ENCODE assay signal across 16 cellular contexts in genomic region chr22:45051946-45052345, GRCh38. TPM values are rescaled to one million over a fixed set of nuclear protein-coding genes. Genes with fewer than 3 reads are reported as not detected.
DNase-seq lines count a peak whose midpoint lies in the region; ATAC-seq, FAIRE-seq and TF ChIP-seq lines count a peak whose summit lies in the region.
"Had no signal": no experiment of that assay in that cellular context is flagged by ENCODE, and none has a peak within 500 bp of the region (broad histone marks: within the 10 kb centered on the region; RNA-seq: fewer than 3 reads in every experiment).

No MANE protein-coding gene starts in this region.

- no TSS peak for BruUV-seq in HepG2 (replicated peaks; lab: Mats Ljungman, UMichigan)

- ATAC-seq in GM23338 (no peak), HG03354 (IDR thresholded peaks at IDR 0.05; ENCODE audit: poor library complexity, severe bottlenecking, unreplicated experiment) (no peak), HepG2 (no peak)
- no peak for ATAC-seq in activated T-helper 17 cell treated with anti-CD3 and anti-CD28 coated beads, Interleukin-2, amount 50 U/mL, for 72 hours (replicated peaks)
- ATAC-seq: GM12878 had no signal

- WGBS in mesendoderm (ENCODE audit: extremely low coverage, insufficient coverage, low lambda C conversion rate): no CpG with 5 or more reads among the region's 10 CpGs
- 42% methylated on average over 7 of the region's 10 CpGs for WGBS in HepG2 (ENCODE audit: low lambda C conversion rate)

- H3K9me3 Mint-ChIP-seq in GM23338 (peaks cover 12% of the 10 kb centered on the region; the same call in 2 of the 3 replicates), chondrocyte (ENCODE audit: low read depth) (no peaks in the 10 kb centered on the region)
- no peaks in the 10 kb centered on the region for H3K9me3 Mint-ChIP-seq in activated T-helper 17 cell treated with anti-CD3 and anti-CD28 coated beads, Interleukin-2, amount 50 U/mL, for 72 hours

- no peak for TF ChIP-seq RAD21 in HepG2 (CRISPR knock-in tag; IDR thresholded peaks at IDR 0.05)

- H2BK5ac ChIP-seq in mesendoderm (ENCODE audit: low read length): peak overlapping the region; percentile 39

- H3K9me3 ChIP-seq in HepG2 (ENCODE audit: low read length): no peaks in the 10 kb centered on the region
- H3K9me3 ChIP-seq: HAP-1 had no signal

- H3K9me2 ChIP-seq in GM23338 (ENCODE audit: insufficient read depth): peaks cover 14% of the 10 kb centered on the region; the same call in 1 of the 2 replicates

- H3K4me1 Mint-ChIP-seq in GM23338 (peaks cover 19% of the 10 kb centered on the region), chondrocyte (ENCODE audit: low read depth) (no peaks in the 10 kb centered on the region)
- no peaks in the 10 kb centered on the region for H3K4me1 Mint-ChIP-seq in activated T-helper 17 cell treated with anti-CD3 and anti-CD28 coated beads, Interleukin-2, amount 50 U/mL, for 72 hours
- H3K4me1 Mint-ChIP-seq: CD4-positive, CD25-positive, alpha-beta regulatory T cell had no signal

- intact Hi-C loops in HepG2 (cut with micrococcal nuclease; ENCODE audit: unreplicated experiment): no loop called here

- H3K27ac ChIP-seq in GM23338 (ENCODE audit: low read depth) (no peak overlapping the region), mesendoderm (ENCODE audit: low read depth, low read length) (peak overlapping the region; percentile 96), HepG2 (ENCODE audit: extremely low read length, insufficient read depth, low read length) (no peak overlapping the region)
- H3K27ac ChIP-seq: BLaER1 treated with 17β-estradiol and CSF1 and Interleukin-3, amounts not matched to agents 10 nM and 100 nM; GM23248; HL-60 had no signal

- H3K9ac ChIP-seq in mesendoderm (ENCODE audit: low read length) (peak overlapping the region; percentile 54), HepG2 (ENCODE audit: insufficient read depth, low read depth, low read length) (no peak overlapping the region)
- H3K9ac ChIP-seq: BLaER1 treated with 17β-estradiol and CSF1 and Interleukin-3, amounts not matched to agents 10 nM and 100 nM; GM23248 had no signal

- TF ChIP-seq EP300 in HepG2 (IDR thresholded peaks at IDR 0.05; ENCODE audit: low read depth in 2 of 2, low read length in 2 of 2) (no peak), HepG2 (CRISPR knock-in tag; IDR thresholded peaks at IDR 0.05; ENCODE audit: borderline replicate concordance) (no peak)

- no peak overlapping the region for H2BK15ac ChIP-seq in mesendoderm (replicated peaks; ENCODE audit: low read depth)

- TF ChIP-seq CTCF in GM23338 (conservative IDR thresholded peaks at IDR 0.05; ENCODE audit: low read depth in 2 of 2) (no peak), chondrocyte (IDR thresholded peaks at IDR 0.05) (no peak), HepG2 (CRISPR knock-in tag; IDR thresholded peaks at IDR 0.05) (no peak)

- no peak for DNase-seq in GM23338 (ENCODE audit: low spot score)
- DNase-seq in chondrocyte (ENCODE audit: low spot score): peak; percentile 77
- no peak for DNase-seq in mesendoderm
- no peak for DNase-seq in cerebellar nuclear complex (lab: John Stamatoyannopoulos, UW)
- DNase-seq in HepG2 (ENCODE audit: low spot score): no peak
- DNase-seq: ACHN; CD4-positive, CD25-positive, alpha-beta regulatory T cell; DMS79; GM23248 had no signal

- peak overlapping the region; percentile 90 for H2AK5ac ChIP-seq in mesendoderm (ENCODE audit: low read length)

- no peak overlapping the region for H3K23ac ChIP-seq in mesendoderm (ENCODE audit: low read length)

- CTCF ChIA-PET in HepG2 (lab: Yijun Ruan, JAX; ENCODE audit: low intra/inter-chr PET ratio, low total read pairs): no interaction called here

- peaks cover 16% of the 10 kb centered on the region for H3K4me1 ChIP-seq in GM23338 (ENCODE audit: insufficient read depth)
- H3K4me1 ChIP-seq in mesendoderm (ENCODE audit: control insufficient read depth, low read depth, low read length): peaks cover 16% of the 10 kb centered on the region
- H3K4me1 ChIP-seq in HepG2 (ENCODE audit: insufficient read depth, low read length): no peaks in the 10 kb centered on the region
- H3K4me1 ChIP-seq: HAP-1 had no signal

- 0 out of 2 replicates have a peak overlapping the region, but pooled peaks have one; percentile 19 for H3K27ac Mint-ChIP-seq in GM23338
- no peak overlapping the region for H3K27ac Mint-ChIP-seq in chondrocyte (ENCODE audit: unreplicated experiment)
- no peak overlapping the region for H3K27ac Mint-ChIP-seq in activated T-helper 17 cell treated with anti-CD3 and anti-CD28 coated beads, Interleukin-2, amount 50 U/mL, for 72 hours
- H3K27ac Mint-ChIP-seq: CD4-positive, CD25-positive, alpha-beta regulatory T cell had no signal

- H3K36me3 Mint-ChIP-seq in GM23338 (ENCODE audit: low read depth) (peaks cover 6% of the 10 kb centered on the region), chondrocyte (ENCODE audit: low read depth) (peaks cover 2% of the 10 kb centered on the region)
- no peaks in the 10 kb centered on the region for H3K36me3 Mint-ChIP-seq in activated T-helper 17 cell treated with anti-CD3 and anti-CD28 coated beads, Interleukin-2, amount 50 U/mL, for 72 hours (ENCODE audit: low read depth)
- H3K36me3 Mint-ChIP-seq: CD4-positive, CD25-positive, alpha-beta regulatory T cell had no signal

- H2AFZ ChIP-seq in GM23338: no peak overlapping the region
- H2AFZ ChIP-seq in HepG2 (ENCODE audit: low read length): no peak overlapping the region
- H2AFZ ChIP-seq: GM23248 had no signal

- peak overlapping the region; percentile 84 for H2BK120ac ChIP-seq in mesendoderm (ENCODE audit: low read depth, low read length)

- H3K79me1 ChIP-seq in mesendoderm (ENCODE audit: low read length): no peaks in the 10 kb centered on the region

- H3K18ac ChIP-seq in mesendoderm (ENCODE audit: low read length): peak overlapping the region; percentile 64

- H4K5ac ChIP-seq in mesendoderm (ENCODE audit: low read length): no peak overlapping the region

- in situ Hi-C loops in HepG2 (cut with HindIII; ENCODE audit: extremely low pct_ligation_motif_present, low pct_unique_long_range_greater_than_20kb): no loop called here

- POLR2A ChIA-PET in HepG2 (lab: Yijun Ruan, JAX): no interaction called here

- H4K8ac ChIP-seq in mesendoderm (ENCODE audit: low read depth, low read length): no peak overlapping the region

- H3F3A ChIP-seq in GM23338 (replicated peaks; ENCODE audit: low read depth): no peaks in the 10 kb centered on the region

- H3K27me3 ChIP-seq in GM23338 (ENCODE audit: insufficient read depth) (no peaks in the 10 kb centered on the region), mesendoderm (ENCODE audit: insufficient read depth, low read length, poor library complexity) (no peaks in the 10 kb centered on the region), HepG2 (ENCODE audit: control insufficient read depth in 1 of 2, insufficient read depth in 2 of 2, low read length in 2 of 2) (peaks cover 5 to 64% of the 10 kb centered on the region in 2 experiments; a peak in 4 of 5 replicates)
- H3K27me3 ChIP-seq: BLaER1 treated with 17β-estradiol and CSF1 and Interleukin-3, amounts not matched to agents 10 nM and 100 nM had no signal

- H3K4ac ChIP-seq in mesendoderm (ENCODE audit: low read depth, low read length): peak overlapping the region; percentile 86

- peak overlapping the region; percentile 81 for H3K56ac ChIP-seq in mesendoderm (ENCODE audit: low read length)

- H3K4me3 ChIP-seq in GM23338 (no peak overlapping the region), mesendoderm (ENCODE audit: low read length) (no peak overlapping the region), HepG2 (replicated peaks in 1 of 3; ENCODE audit: insufficient read depth in 1 of 3, low read depth in 2 of 3, low read length in 3 of 3) (no peak overlapping the region)
- H3K4me3 ChIP-seq: BLaER1 treated with 17β-estradiol and CSF1 and Interleukin-3, amounts not matched to agents 10 nM and 100 nM; GM12878; GM23248; HAP-1 had no signal

- H4K20me1 ChIP-seq in GM23338 (replicated peaks; ENCODE audit: insufficient read depth) (no peaks in the 10 kb centered on the region), HepG2 (ENCODE audit: insufficient read depth, low read length) (no peaks in the 10 kb centered on the region)
- H4K20me1 ChIP-seq: BLaER1 treated with 17β-estradiol and CSF1 and Interleukin-3, amounts not matched to agents 10 nM and 100 nM had no signal

- FAIRE-seq in HepG2 (lab: Jason Lieb, UNC): no peak
- FAIRE-seq: GM12878 had no signal

- H3K4me3 Mint-ChIP-seq in GM23338: no peak overlapping the region
- H3K4me3 Mint-ChIP-seq in chondrocyte (ENCODE audit: unreplicated experiment): no peak overlapping the region
- no peak overlapping the region for H3K4me3 Mint-ChIP-seq in activated T-helper 17 cell treated with anti-CD3 and anti-CD28 coated beads, Interleukin-2, amount 50 U/mL, for 72 hours
- H3K4me3 Mint-ChIP-seq: CD4-positive, CD25-positive, alpha-beta regulatory T cell had no signal

- H3K4me2 ChIP-seq in GM23338 (0 out of 2 replicates have a peak overlapping the region, but pooled peaks have one; percentile 41), mesendoderm (ENCODE audit: low read length) (peak overlapping the region; percentile 9), HepG2 (ENCODE audit: low read depth, low read length) (no peak overlapping the region)
- H3K4me2 ChIP-seq: BLaER1 treated with 17β-estradiol and CSF1 and Interleukin-3, amounts not matched to agents 10 nM and 100 nM had no signal

- H3K79me2 ChIP-seq in GM23338 (replicated peaks; ENCODE audit: insufficient read depth): no peaks in the 10 kb centered on the region
- H3K79me2 ChIP-seq in mesendoderm (ENCODE audit: control insufficient read depth, insufficient read depth, low read length): no peaks in the 10 kb centered on the region
- no peaks in the 10 kb centered on the region for H3K79me2 ChIP-seq in HepG2 (ENCODE audit: insufficient read depth, low read length)

- TF ChIP-seq POLR2A in HepG2 (IDR thresholded peaks at IDR 0.05; ENCODE audit: insufficient read depth in 1 of 2, low read depth in 2 of 2, low read length in 2 of 2): no peak

- H3K27me3 Mint-ChIP-seq in GM23338 (ENCODE audit: insufficient read depth, low read depth, poor library complexity): peaks cover 31% of the 10 kb centered on the region
- peaks cover 70% of the 10 kb centered on the region for H3K27me3 Mint-ChIP-seq in chondrocyte (ENCODE audit: low read depth)
- peaks cover 44% of the 10 kb centered on the region for H3K27me3 Mint-ChIP-seq in activated T-helper 17 cell treated with anti-CD3 and anti-CD28 coated beads, Interleukin-2, amount 50 U/mL, for 72 hours

- no peaks in the 10 kb centered on the region for H3K36me3 ChIP-seq in GM23338 (ENCODE audit: insufficient read depth)
- H3K36me3 ChIP-seq in mesendoderm (ENCODE audit: control insufficient read depth, insufficient read depth, low read length): no peaks in the 10 kb centered on the region
- H3K36me3 ChIP-seq in HepG2 (replicated peaks in 1 of 2; ENCODE audit: control insufficient read depth in 1 of 2, insufficient read depth in 2 of 2, low read length in 2 of 2): no peaks in the 10 kb centered on the region
- H3K36me3 ChIP-seq: BLaER1 treated with 17β-estradiol and CSF1 and Interleukin-3, amounts not matched to agents 10 nM and 100 nM; HAP-1 had no signal

RNA-seq across cellular contexts. Expression of gene PHF21B, which starts 42.1 kb away (rescaled TPM):
- 127 and 149 TPM in 2 replicates for total RNA-seq in GM23338 (2014; rRNA removed; shearing (Covaris generic))
- polyA plus RNA-seq in GM23338 (2016; fragmentation: Nextera tagmentation; extraction: Ambion mirVana) (16.5 and 20.6 TPM in 2 replicates), HepG2 (2011; rRNA removed) (not detected in 2 replicates)
- total RNA-seq in chondrocyte (0.54 to 3.0 TPM (median 0.82 TPM) in 3 replicates), HepG2 (2016; rRNA removed; fragmentation: Illumina TruSeq; extraction: Trizol) (not detected in 2 replicates)
- 7.4 TPM for polyA plus RNA-seq in mesendoderm (2013, experiment 1 of 2)
- polyA plus RNA-seq in mesendoderm (2013, experiment 2 of 2): 8.1 TPM
- total RNA-seq in activated T-helper 17 cell treated with anti-CD3 and anti-CD28 coated beads, Interleukin-2, amount 50 U/mL, for 72 hours: not detected
- total RNA-seq in HepG2 (2016; cell fraction: cytosol; rRNA removed; fragmentation: Illumina TruSeq; extraction: Trizol; ENCODE audit: low read depth): not detected in 2 replicates
- not detected in 2 replicates for total RNA-seq in HepG2 (2016; cell fraction: insoluble cytoplasmic fraction; rRNA removed; fragmentation: Illumina TruSeq; extraction: Trizol)
- total RNA-seq in HepG2 (2016; cell fraction: membrane; rRNA removed; fragmentation: Illumina TruSeq; extraction: Trizol): not detected in 2 replicates
- total RNA-seq in HepG2 (2016; cell fraction: nucleus; rRNA removed; fragmentation: Illumina TruSeq; extraction: Trizol): not detected in 2 replicates
- not detected in 2 replicates for polyA plus RNA-seq in HepG2 (2011; cell fraction: cytosol; rRNA removed)
- not detected in 2 replicates for polyA plus RNA-seq in HepG2 (2011; cell fraction: nucleus; rRNA removed)
- not detected in 2 replicates for polyA plus RNA-seq in HepG2 (2012)
- not detected in 2 replicates for polyA plus RNA-seq in HepG2 (2016; cell fraction: cytosol; fragmentation: Illumina TruSeq; extraction: Trizol; ENCODE audit: low read depth)
- polyA plus RNA-seq in HepG2 (2016; cell fraction: insoluble cytoplasmic fraction; fragmentation: Illumina TruSeq; extraction: Trizol; ENCODE audit: low read depth): not detected in 2 replicates
- not detected in 2 replicates for polyA plus RNA-seq in HepG2 (2016; cell fraction: membrane; fragmentation: Illumina TruSeq; extraction: Trizol; ENCODE audit: low read depth)
- polyA plus RNA-seq in HepG2 (2016; cell fraction: nucleus; fragmentation: Illumina TruSeq; extraction: Trizol; ENCODE audit: insufficient read depth, low read depth): not detected in 2 replicates
- polyA minus RNA-seq in HepG2 (2011; rRNA and poly(A)+ RNA removed; ENCODE audit: low replicate concordance): 0.05 TPM in 1 of 2 replicates, not detected in the other
- polyA minus RNA-seq in HepG2 (2011; cell fraction: cytosol; rRNA and poly(A)+ RNA removed): not detected in 2 replicates
- polyA minus RNA-seq in HepG2 (2011; cell fraction: nucleus; rRNA and poly(A)+ RNA removed): not detected in 2 replicates
- total RNA-seq: A172; CD4-positive, CD25-positive, alpha-beta regulatory T cell; GM12878; GM23248 had no signal
- polyA plus RNA-seq: CD4-positive, CD25-positive, alpha-beta regulatory T cell; GM23248 had no signal

Comparison
In these comparisons a context has a peak if more than half of its experiments do, and no peak if none do; other contexts are left out.
1. RNA of gene PHF21B, which starts 42.1 kb away (total RNA-seq): 127 to 149 TPM in GM23338; 0.54 to 3.0 TPM in chondrocyte, not detected in activated T-helper 17 cell treated with anti-CD3 and anti-CD28 coated beads, Interleukin-2, amount 50 U/mL, for 72 hours and not detected in HepG2; every median in the first group is over 10 times any median in the second.